1 cellular context compared by ENCODE assay signal in genomic region chr20:35711588-35712209, GRCh38.
TF ChIP-seq lines count a peak whose summit lies in the region.

No MANE protein-coding gene starts in this region.

TF ChIP-seq in GM12878, 131 proteins besides CTCF, POLR2A, EP300 and RAD21:
- TF ChIP-seq ZNF207 (IDR thresholded peaks at IDR 0.05; ENCODE audit: borderline replicate concordance) = no peak
- TF ChIP-seq E2F8 (IDR thresholded peaks at IDR 0.05; ENCODE audit: low read depth, partially characterized antibody) = no peak
- no peak for TF ChIP-seq TBL1XR1 (IDR thresholded peaks at IDR 0.05; ENCODE audit: low read depth, low read length)
- no peak for TF ChIP-seq NR2C1 (IDR thresholded peaks at IDR 0.05)
- no peak for TF ChIP-seq ETV6 (conservative IDR thresholded peaks at IDR 0.05 in 1 of 2, IDR thresholded peaks at IDR 0.05 in 1 of 2; ENCODE audit: borderline replicate concordance in 1 of 2, low read depth in 1 of 2)
- TF ChIP-seq ASH2L (IDR thresholded peaks at IDR 0.05; ENCODE audit: borderline replicate concordance, low read depth) = no peak
- TF ChIP-seq RUNX3 (IDR thresholded peaks at IDR 0.05; ENCODE audit: low read length) = peak; percentile 91
- TF ChIP-seq STAT3 (IDR thresholded peaks at IDR 0.05; ENCODE audit: low read depth, low read length) = no peak
- no peak for TF ChIP-seq SKIL (IDR thresholded peaks at IDR 0.05; ENCODE audit: low read depth, poor library complexity, severe bottlenecking)
- no peak for TF ChIP-seq SMAD1 (IDR thresholded peaks at IDR 0.05; ENCODE audit: low read depth, partially characterized antibody)
- TF ChIP-seq MYB (IDR thresholded peaks at IDR 0.05; ENCODE audit: borderline replicate concordance, low read depth, low read length) = no peak
- no peak for TF ChIP-seq NR2C2 (IDR thresholded peaks at IDR 0.05; ENCODE audit: borderline replicate concordance, control insufficient read depth, insufficient read length, low read depth)
- TF ChIP-seq IRF4 (IDR thresholded peaks at IDR 0.05; ENCODE audit: low read depth, low read length) = no peak
- no peak for TF ChIP-seq ATF3 (IDR thresholded peaks at IDR 0.05; ENCODE audit: borderline replicate concordance, extremely low read depth, low read depth, low read length)
- TF ChIP-seq YY1 (IDR thresholded peaks at IDR 0.05; ENCODE audit: low read depth, low read length) = no peak
- TF ChIP-seq JUNB (IDR thresholded peaks at IDR 0.05) = peak; percentile 34; the same call in 1 of the 2 replicates
- no peak for TF ChIP-seq NFIC (IDR thresholded peaks at IDR 0.05; ENCODE audit: low read depth, low read length)
- no peak for TF ChIP-seq NFXL1 (IDR thresholded peaks at IDR 0.05; ENCODE audit: borderline replicate concordance)
- TF ChIP-seq POLR2AphosphoS2 (IDR thresholded peaks at IDR 0.05; ENCODE audit: low read depth, low read length) = no peak
- no peak for TF ChIP-seq USF2 (IDR thresholded peaks at IDR 0.05; ENCODE audit: borderline replicate concordance, low read depth, low read length)
- no peak for TF ChIP-seq RELB (IDR thresholded peaks at IDR 0.05; ENCODE audit: low read depth)
- TF ChIP-seq SUPT20H (IDR thresholded peaks at IDR 0.05; ENCODE audit: borderline replicate concordance, control insufficient read depth, low read depth, low read length) = no peak
- 0 out of 2 replicates have a peak, but pooled peaks have one; percentile 19 for TF ChIP-seq NR2F1 (conservative IDR thresholded peaks at IDR 0.05)
- TF ChIP-seq RFX5 (IDR thresholded peaks at IDR 0.05; ENCODE audit: low read depth, low read length) = no peak
- no peak for TF ChIP-seq IKZF1 (conservative IDR thresholded peaks at IDR 0.05)
- TF ChIP-seq E2F4 (IDR thresholded peaks at IDR 0.05; ENCODE audit: low read depth, low read length) = no peak
- TF ChIP-seq SUZ12 (IDR thresholded peaks at IDR 0.05; ENCODE audit: unreplicated experiment) = no peak
- TF ChIP-seq LARP7 (IDR thresholded peaks at IDR 0.05) = no peak
- TF ChIP-seq IRF3 (IDR thresholded peaks at IDR 0.05) = no peak
- peak; percentile 35; the same call in 1 of the 2 replicates for TF ChIP-seq TCF7 (IDR thresholded peaks at IDR 0.05; ENCODE audit: borderline replicate concordance)
- TF ChIP-seq SPI1 (IDR thresholded peaks at IDR 0.05; ENCODE audit: borderline replicate concordance, insufficient read depth, low read depth, low read length) = peak; percentile 39; the same call in 1 of the 2 replicates
- no peak for TF ChIP-seq EED (IDR thresholded peaks at IDR 0.05; ENCODE audit: low read depth)
